9 cellular contexts compared by ENCODE assay signal in genomic region chr11:65501530-65502273, GRCh38. TPM values are rescaled to one million over a fixed set of nuclear protein-coding genes. Genes with fewer than 3 reads are reported as not detected.
DNase-seq lines count a peak whose midpoint lies in the region; ATAC-seq, FAIRE-seq and TF ChIP-seq lines count a peak whose summit lies in the region.
"Had no signal": no experiment of that assay in that cellular context is flagged by ENCODE, and none has a peak within 500 bp of the region (broad histone marks: within the 10 kb centered on the region; RNA-seq: fewer than 3 reads in every experiment).

No MANE protein-coding gene starts in this region.

- TF ChIP-seq CTCF in smooth muscle cell (IDR thresholded peaks at IDR 0.05; ENCODE audit: borderline replicate concordance, insufficient read depth, poor library complexity, severe bottlenecking): no peak

- peak overlapping the region; percentile 100 for H3K9ac ChIP-seq in smooth muscle cell (ENCODE audit: low read depth)

- peaks cover 44% of the 10 kb centered on the region for H3K36me3 ChIP-seq in smooth muscle cell (ENCODE audit: low read depth)

- peaks cover 77% of the 10 kb centered on the region for H4K20me1 ChIP-seq in smooth muscle cell (ENCODE audit: low read depth)

- H3F3A ChIP-seq in smooth muscle cell (ENCODE audit: low read depth): peaks cover 78% of the 10 kb centered on the region

- peaks cover 85% of the 10 kb centered on the region for H3K79me2 ChIP-seq in smooth muscle cell (ENCODE audit: low read depth)

- H3K4me1 ChIP-seq in smooth muscle cell (ENCODE audit: low read depth): peaks cover 8% of the 10 kb centered on the region

- WGBS in smooth muscle cell (ENCODE audit: low lambda C conversion rate): 0% methylated on average over 3 of the region's 3 CpGs

- FAIRE-seq in RCC 7860 (lab: Jason Lieb, UNC): no peak
- FAIRE-seq: A204.1 had no signal

- H3K27ac ChIP-seq in smooth muscle cell (ENCODE audit: low read depth): peak overlapping the region; percentile 97

- peak overlapping the region; percentile 94 for H3K4me2 ChIP-seq in smooth muscle cell

- H3K27me3 ChIP-seq in smooth muscle cell (ENCODE audit: low read depth): no peaks in the 10 kb centered on the region

- no peaks in the 10 kb centered on the region for H3K9me3 ChIP-seq in smooth muscle cell (replicated peaks; ENCODE audit: low read depth)

- H3K4me3 ChIP-seq in smooth muscle cell: peak overlapping the region; percentile 80

- no peak overlapping the region for H2AFZ ChIP-seq in smooth muscle cell (ENCODE audit: low read depth)

- DNase-seq in DMS53 (lab: John Stamatoyannopoulos, UW) (peak; percentile 73), DMS53 treated with DMSO at 0.1 percent for 48 hours (lab: John Stamatoyannopoulos, UW; ENCODE audit: unreplicated experiment) (no peak), RCC 7860 (ENCODE audit: low spot score) (peak; percentile 31), foreskin melanocyte (peak; percentile 38), smooth muscle cell (lab: John Stamatoyannopoulos, UW; ENCODE audit: unreplicated experiment) (no peak), AG08395 (ENCODE audit: low spot score) (no peak), cortex of kidney (lab: John Stamatoyannopoulos, UW) (no peak)

- no peak for ATAC-seq in GM21786 (IDR thresholded peaks at IDR 0.05; ENCODE audit: unreplicated experiment)

RNA-seq across cellular contexts. Expression of gene MALAT1, which starts 2.9 kb away (rescaled TPM):
- total RNA-seq in smooth muscle cell: 7,019 and 7,386 TPM in 2 replicates
- polyA plus RNA-seq in smooth muscle cell: 6,158 and 16,096 TPM in 2 replicates

RNA-seq across cellular contexts. Expression of gene SCYL1, which starts 23.2 kb away (rescaled TPM):
- total RNA-seq in smooth muscle cell: 66.6 and 90.8 TPM in 2 replicates
- 108 and 123 TPM in 2 replicates for polyA plus RNA-seq in smooth muscle cell

RNA-seq across cellular contexts. Expression of gene LTBP3, which starts 56.5 kb away (rescaled TPM):
- total RNA-seq in smooth muscle cell: 33.6 TPM in 2 replicates
- polyA plus RNA-seq in smooth muscle cell: 46.4 and 53.9 TPM in 2 replicates

Comparison
In these comparisons a context has a peak if more than half of its experiments do, and no peak if none do; other contexts are left out.
1. DNase-seq: peak in DMS53 (single experiment), RCC 7860 (single experiment) and foreskin melanocyte (single experiment); none in DMS53 treated with DMSO at 0.1 percent for 48 hours (single experiment), smooth muscle cell (single experiment), AG08395 (single experiment) and cortex of kidney (single experiment).